In the genomic region with DNA sequence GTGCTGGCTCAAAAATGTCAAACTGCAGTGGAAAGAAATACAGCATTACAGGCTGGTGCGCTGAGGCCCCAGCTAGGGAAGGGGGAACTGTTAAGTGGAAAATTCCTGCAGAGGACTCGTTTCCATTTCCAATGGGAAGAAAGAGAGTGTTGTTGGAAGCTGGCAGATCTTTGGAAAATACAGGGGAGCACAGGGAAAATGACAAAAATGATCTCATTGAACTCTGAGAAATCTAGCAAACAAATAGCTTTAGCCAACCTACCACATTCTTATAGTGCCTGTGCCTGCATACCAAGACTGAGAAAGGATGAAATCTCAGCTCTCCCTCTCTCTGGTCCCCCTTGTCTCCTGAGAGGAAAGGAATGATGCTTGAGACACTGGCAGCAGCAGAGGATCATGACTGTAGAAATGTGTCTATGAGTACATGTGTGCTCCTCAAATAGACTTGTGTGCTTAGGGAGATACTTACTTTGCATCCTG, we compare ENCODE assay signal across 8 cellular contexts.
DNase-seq lines count a peak whose midpoint lies in the region; ATAC-seq and TF ChIP-seq lines count a peak whose summit lies in the region.

No MANE protein-coding gene starts in this region.

- H3K4me1 Mint-ChIP-seq in chondrocyte (ENCODE audit: low read depth) (peaks cover 24% of the 10 kb centered on the region), mesothelial cell of epicardium (peaks cover 26% of the 10 kb centered on the region)

- H3K4me3 Mint-ChIP-seq in chondrocyte (ENCODE audit: unreplicated experiment) (peak overlapping the region; percentile 81), mesothelial cell of epicardium (peak overlapping the region; percentile 83)

- no peak for TF ChIP-seq CTCF in 22Rv1 (IDR thresholded peaks at IDR 0.05)
- TF ChIP-seq CTCF in chondrocyte (IDR thresholded peaks at IDR 0.05) = no peak
- no peak for TF ChIP-seq CTCF in mesothelial cell of epicardium (IDR thresholded peaks at IDR 0.05; ENCODE audit: unreplicated experiment)

- H3K27ac ChIP-seq in 22Rv1 = peak overlapping the region; percentile 39; the same call in 1 of the 2 replicates

- H3K9me3 Mint-ChIP-seq in chondrocyte (ENCODE audit: low read depth) = peaks cover under 1% of the 10 kb centered on the region
- peaks cover 14% of the 10 kb centered on the region for H3K9me3 Mint-ChIP-seq in mesothelial cell of epicardium

- H3K27ac Mint-ChIP-seq in chondrocyte (ENCODE audit: unreplicated experiment) (peak overlapping the region; percentile 34), mesothelial cell of epicardium (peak overlapping the region; percentile 92)

- DNase-seq in HT-29 (ENCODE audit: low spot score) (peak; percentile 16), chondrocyte (ENCODE audit: low spot score) (no peak), mesothelial cell of epicardium (ENCODE audit: low spot score in 2 of 2, unreplicated experiment in 2 of 2) (no peak), NOMO-1 treated with dmso at 0.1 percent for 144 hours (lab: John Stamatoyannopoulos, UW; ENCODE audit: unreplicated experiment) (no peak)
- no peak for DNase-seq in effector CD8-positive, alpha-beta T cell (lab: John Stamatoyannopoulos, UW)

- ATAC-seq in GM19463 (IDR thresholded peaks at IDR 0.05; ENCODE audit: unreplicated experiment) (no peak), GM19455 (IDR thresholded peaks at IDR 0.05; ENCODE audit: unreplicated experiment) (no peak)

- H3K27me3 Mint-ChIP-seq in chondrocyte (ENCODE audit: low read depth) (no peaks in the 10 kb centered on the region), mesothelial cell of epicardium (ENCODE audit: low read depth) (no peaks in the 10 kb centered on the region)

- H3K36me3 Mint-ChIP-seq in chondrocyte (ENCODE audit: low read depth) (peaks cover 1% of the 10 kb centered on the region), mesothelial cell of epicardium (no peaks in the 10 kb centered on the region)
